Comparison of ENCODE assay signal across 22 cellular contexts in the genomic region with DNA sequence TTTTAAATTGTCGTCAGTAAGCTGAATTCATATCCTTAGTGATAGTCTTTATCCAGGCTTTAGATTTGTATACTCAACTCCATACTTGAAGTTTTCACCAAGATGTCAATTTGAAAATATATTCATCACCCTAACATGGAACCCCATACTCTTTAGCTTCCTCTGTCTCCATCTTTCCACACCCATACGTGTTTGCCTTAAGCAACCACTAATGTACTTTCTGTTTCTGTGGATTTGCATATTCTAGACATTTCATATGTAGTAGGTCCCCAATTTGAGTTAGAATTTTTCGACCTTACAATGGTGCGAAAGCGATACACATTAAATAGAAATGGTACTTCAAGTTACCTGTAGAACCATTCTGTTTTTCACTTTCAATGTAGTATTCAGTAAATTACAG.
DNase-seq lines count a peak whose midpoint lies in the region; ATAC-seq, FAIRE-seq and TF ChIP-seq lines count a peak whose summit lies in the region.
"Had no signal": no experiment of that assay in that cellular context is flagged by ENCODE, and none has a peak within 500 bp of the region (broad histone marks: within the 10 kb centered on the region; RNA-seq: fewer than 3 reads in every experiment).

No MANE protein-coding gene starts in this region.

- peaks cover 7% of the 10 kb centered on the region for H3K36me3 ChIP-seq in CD4-positive, alpha-beta memory T cell (ENCODE audit: insufficient read depth, low read length)

- no peaks in the 10 kb centered on the region for H3K27me3 Mint-ChIP-seq in CD4-positive, alpha-beta memory T cell
- no peaks in the 10 kb centered on the region for H3K27me3 Mint-ChIP-seq in activated B cell treated with CpG ODN at 0.5 μM for 24 hours
- H3K27me3 Mint-ChIP-seq: T-cell had no signal

- FAIRE-seq in A549 (lab: Jason Lieb, UNC), result peak; percentile 49
- FAIRE-seq in GM19239 (lab: Jason Lieb, UNC), result no peak
- FAIRE-seq: H1 had no signal

- H3K4me1 Mint-ChIP-seq in CD4-positive, alpha-beta memory T cell, result peaks cover 11 to 27% (median 19%) of the 10 kb centered on the region in 4 donors
- peaks cover 15% of the 10 kb centered on the region for H3K4me1 Mint-ChIP-seq in activated B cell treated with CpG ODN at 0.5 μM for 24 hours

- no peak for DNase-seq in A549 (ENCODE audit: low read depth in 1 of 2, low spot score in 1 of 2)
- DNase-seq in CD4-positive, alpha-beta memory T cell, result no peak
- peak; percentile 5 for DNase-seq in GM19239 (ENCODE audit: insufficient read length, low spot score)
- DNase-seq in activated B cell treated with CpG ODN at 0.5 μM for 24 hours, result no peak
- DNase-seq in foreskin fibroblast, result no peak
- DNase-seq in globus pallidus (ENCODE audit: low spot score), result no peak
- no peak for DNase-seq in G401 (ENCODE audit: low spot score)
- DNase-seq: DMS153, DND-41, IMR-90, MM.1S, NCI-H2029, NCI-H446 treated with DMSO at 0.1 percent for 48 hours, NCI-H526, SHP77, T-cell had no signal

- POLR2A ChIA-PET in A549 (lab: Yijun Ruan, JAX), result no interaction called here
- POLR2A ChIA-PET in CD4-positive, alpha-beta memory T cell (lab: Charles Lee; ENCODE audit: partially characterized antibody), result no interaction called here
- POLR2A ChIA-PET in activated B cell treated with CpG ODN at 0.5 μM for 24 hours (lab: Charles Lee), result no interaction called here

- TF ChIP-seq CTCF in A549 (IDR thresholded peaks at IDR 0.05) (no peak), activated B cell treated with CpG ODN at 0.5 μM for 24 hours (IDR thresholded peaks at IDR 0.05) (no peak), foreskin fibroblast (IDR thresholded peaks at IDR 0.05; ENCODE audit: low read depth, low read length) (no peak)

- H3K4me2 ChIP-seq in A549, result no peak overlapping the region
- H3K4me2 ChIP-seq: KMS-11 had no signal

- no peak for TF ChIP-seq POLR2A in A549 (IDR thresholded peaks at IDR 0.05; ENCODE audit: low read length)

- H3K27ac ChIP-seq in A549, result no peak overlapping the region
- H3K27ac ChIP-seq in CD4-positive, alpha-beta memory T cell (ENCODE audit: low read depth, low read length), result no peak overlapping the region
- H3K27ac ChIP-seq: KMS-11, RWPE1 had no signal

- H3K9me3 ChIP-seq in A549, result no peaks in the 10 kb centered on the region
- no peaks in the 10 kb centered on the region for H3K9me3 ChIP-seq in CD4-positive, alpha-beta memory T cell (ENCODE audit: control insufficient read depth in 1 of 2, low read length in 2 of 2)

- H3K27ac Mint-ChIP-seq in CD4-positive, alpha-beta memory T cell, result peak overlapping the region in 4 of 7 donors; percentile 4 to 79 (median 22)
- no peak overlapping the region for H3K27ac Mint-ChIP-seq in activated B cell treated with CpG ODN at 0.5 μM for 24 hours

- WGBS in A549 (ENCODE audit: missing lambda C conversion rate), result 96% methylated on average over 5 of the region's 5 CpGs

- no peak overlapping the region for H3K4me3 Mint-ChIP-seq in CD4-positive, alpha-beta memory T cell
- H3K4me3 Mint-ChIP-seq in activated B cell treated with CpG ODN at 0.5 μM for 24 hours, result no peak overlapping the region
- H3K4me3 Mint-ChIP-seq: T-cell had no signal

- H3K4me3 ChIP-seq in A549, result no peak overlapping the region
- no peak overlapping the region for H3K4me3 ChIP-seq in CD4-positive, alpha-beta memory T cell (ENCODE audit: low read length in 2 of 2)
- H3K4me3 ChIP-seq in foreskin fibroblast (ENCODE audit: low read depth in 1 of 2, low read length in 2 of 2), result no peak overlapping the region

- in situ Hi-C loops in G401 (cut with HindIII; ENCODE audit: low sequenced_read_pairs), result no loop called here

- no peak for ATAC-seq in A549
- ATAC-seq in activated B cell treated with CpG ODN at 0.5 μM for 24 hours (ENCODE audit: low read depth), result peak; percentile 42
- no peak for ATAC-seq in activated CD4-positive, CD25-positive, alpha-beta regulatory T cell treated with anti-CD3 and anti-CD28 coated beads, Interleukin-2, amount 50 U/mL, for 24 hours
- ATAC-seq: HCT116, Panc1, T-cell had no signal

- no peak for TF ChIP-seq EP300 in A549 (IDR thresholded peaks at IDR 0.05)

- H3K9me3 Mint-ChIP-seq in CD4-positive, alpha-beta memory T cell, result peaks cover 0 to 3% (median 0%) of the 10 kb centered on the region in 8 donors
- no peaks in the 10 kb centered on the region for H3K9me3 Mint-ChIP-seq in activated B cell treated with CpG ODN at 0.5 μM for 24 hours
- H3K9me3 Mint-ChIP-seq: T-cell had no signal

- H3K27me3 ChIP-seq in CD4-positive, alpha-beta memory T cell (ENCODE audit: insufficient read depth, low read length), result no peaks in the 10 kb centered on the region

- intact Hi-C loops in CD4-positive, alpha-beta memory T cell (cut with micrococcal nuclease), result no loop called here
- intact Hi-C loops in activated B cell treated with CpG ODN at 0.5 μM for 24 hours (cut with micrococcal nuclease), result no loop called here

- TF ChIP-seq RAD21 in A549 (conservative IDR thresholded peaks at IDR 0.05 in 1 of 2, IDR thresholded peaks at IDR 0.05 in 1 of 2), result no peak

- peaks cover 33 to 45% of the 10 kb centered on the region in 2 donors for H3K36me3 Mint-ChIP-seq in CD4-positive, alpha-beta memory T cell
- peaks cover 66% of the 10 kb centered on the region for H3K36me3 Mint-ChIP-seq in activated B cell treated with CpG ODN at 0.5 μM for 24 hours (ENCODE audit: low read depth)

- CTCF ChIA-PET in A549 (lab: Yijun Ruan, JAX), result interaction anchor here (1.5 kb wide), 2 partner anchors 11 to 15 kb away, joined by 3 to 4 read pairs; no protein-coding TSS in a partner anchor
- CTCF ChIA-PET in CD4-positive, alpha-beta memory T cell (lab: Charles Lee; ENCODE audit: partially characterized antibody), result interaction anchor here (1.1 to 1.9 kb wide), 2 partner anchors 30 to 85 kb away, joined by 3 to 7 read pairs; no protein-coding TSS in a partner anchor
- CTCF ChIA-PET in activated B cell treated with CpG ODN at 0.5 μM for 24 hours (lab: Charles Lee), result interaction anchor here (0.9 kb wide), 1 partner anchor 538 kb away, joined by 3 read pairs; no protein-coding TSS in a partner anchor

- peaks cover 13% of the 10 kb centered on the region for H3K4me1 ChIP-seq in A549
- H3K4me1 ChIP-seq in CD4-positive, alpha-beta memory T cell (ENCODE audit: insufficient read depth, low read length), result peaks cover 4% of the 10 kb centered on the region

TF ChIP-seq in A549, 52 proteins besides CTCF, POLR2A, EP300 and RAD21:
- TF ChIP-seq, protein P1, sequence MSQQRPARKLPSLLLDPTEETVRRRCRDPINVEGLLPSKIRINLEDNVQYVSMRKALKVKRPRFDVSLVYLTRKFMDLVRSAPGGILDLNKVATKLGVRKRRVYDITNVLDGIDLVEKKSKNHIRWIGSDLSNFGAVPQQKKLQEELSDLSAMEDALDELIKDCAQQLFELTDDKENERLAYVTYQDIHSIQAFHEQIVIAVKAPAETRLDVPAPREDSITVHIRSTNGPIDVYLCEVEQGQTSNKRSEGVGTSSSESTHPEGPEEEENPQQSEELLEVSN (IDR thresholded peaks at IDR 0.05; ENCODE audit: borderline replicate concordance, low read depth), result no peak
- TF ChIP-seq NFE2L2 (conservative IDR thresholded peaks at IDR 0.05; ENCODE audit: low read length), result no peak
- TF ChIP-seq, protein P2, sequence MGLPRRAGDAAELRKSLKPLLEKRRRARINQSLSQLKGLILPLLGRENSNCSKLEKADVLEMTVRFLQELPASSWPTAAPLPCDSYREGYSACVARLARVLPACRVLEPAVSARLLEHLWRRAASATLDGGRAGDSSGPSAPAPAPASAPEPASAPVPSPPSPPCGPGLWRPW (IDR thresholded peaks at IDR 0.05), result no peak
- no peak for TF ChIP-seq RNF2 (IDR thresholded peaks at IDR 0.05; ENCODE audit: borderline replicate concordance, low read depth)
- no peak for TF ChIP-seq JUNB (IDR thresholded peaks at IDR 0.05)
- no peak for TF ChIP-seq RCOR1 (IDR thresholded peaks at IDR 0.05; ENCODE audit: low read depth, low read length)
- TF ChIP-seq NR3C1 (IDR thresholded peaks at IDR 0.05), result no peak
